Comparison of ENCODE assay signal across 1 cellular context in the genomic region with DNA sequence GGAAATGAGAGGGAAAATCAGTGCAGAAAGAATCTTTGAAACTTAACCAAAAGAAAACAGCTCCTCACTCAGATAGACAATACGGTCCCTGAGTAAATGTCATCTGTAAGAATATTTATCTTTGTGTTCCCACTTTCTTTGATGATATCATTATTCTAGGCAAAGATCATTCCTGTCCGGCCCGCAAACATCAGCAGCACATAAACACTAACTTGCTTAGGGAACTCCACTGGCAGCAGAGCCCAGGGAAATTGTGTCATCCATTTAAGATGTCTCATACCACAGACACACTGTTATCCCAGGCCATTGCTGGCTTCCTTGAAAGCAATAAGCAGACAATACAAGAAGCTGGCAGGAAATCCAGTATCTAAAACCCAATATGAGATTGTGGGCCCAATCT.
A peak's percentile ranks its signal among the peaks of the same experiment; 100 is the strongest.
TF ChIP-seq lines count a peak whose summit lies in the region.

No MANE protein-coding gene starts in this region.

TF ChIP-seq in IMR-90, 13 proteins besides CTCF, POLR2A, EP300 and RAD21:
- TF ChIP-seq, protein P1, sequence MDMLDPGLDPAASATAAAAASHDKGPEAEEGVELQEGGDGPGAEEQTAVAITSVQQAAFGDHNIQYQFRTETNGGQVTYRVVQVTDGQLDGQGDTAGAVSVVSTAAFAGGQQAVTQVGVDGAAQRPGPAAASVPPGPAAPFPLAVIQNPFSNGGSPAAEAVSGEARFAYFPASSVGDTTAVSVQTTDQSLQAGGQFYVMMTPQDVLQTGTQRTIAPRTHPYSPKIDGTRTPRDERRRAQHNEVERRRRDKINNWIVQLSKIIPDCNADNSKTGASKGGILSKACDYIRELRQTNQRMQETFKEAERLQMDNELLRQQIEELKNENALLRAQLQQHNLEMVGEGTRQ (IDR thresholded peaks at IDR 0.05; ENCODE audit: low read depth, low read length): no peak
- TF ChIP-seq FOS (IDR thresholded peaks at IDR 0.05; ENCODE audit: low read depth, low read length): no peak
- TF ChIP-seq CEBPB (IDR thresholded peaks at IDR 0.05; ENCODE audit: low read depth, low read length): peak; percentile 69; the same call in 1 of the 2 replicates
- TF ChIP-seq BHLHE40 (IDR thresholded peaks at IDR 0.05; ENCODE audit: low read depth, low read length): no peak
